In the genomic region with DNA sequence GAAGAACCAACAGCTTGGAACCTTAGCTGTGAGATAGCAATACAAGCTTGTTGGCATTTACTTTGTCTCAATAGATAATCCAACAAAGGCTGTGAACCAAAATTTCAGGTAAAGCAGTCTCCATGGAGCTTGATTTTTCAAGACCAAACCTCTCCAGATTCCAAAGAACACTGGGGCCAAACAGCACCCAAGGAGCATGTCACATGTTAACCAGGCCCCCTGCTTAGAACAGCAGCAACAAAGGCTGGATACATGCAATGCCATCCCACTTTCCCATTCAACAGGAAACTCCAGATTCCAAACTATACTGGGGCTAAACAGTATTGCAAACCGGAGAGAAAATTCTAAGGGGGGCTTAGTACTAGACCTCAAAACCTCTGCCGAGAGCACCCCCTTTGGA, we compare ENCODE assay signal across 28 cellular contexts.
"Had no signal": no experiment of that assay in that cellular context is flagged by ENCODE, and none has a peak within 500 bp of the region (broad histone marks: within the 10 kb centered on the region; RNA-seq: fewer than 3 reads in every experiment).

No MANE protein-coding gene starts in this region.

- H3K27me3 ChIP-seq: adrenal gland, body of pancreas, dorsolateral prefrontal cortex had no signal

- ATAC-seq: activated CD4-positive, CD25-positive, alpha-beta regulatory T cell treated with anti-CD3 and anti-CD28 coated beads, Interleukin-2, amount 50 U/mL, for 24 hours; activated CD8-positive, alpha-beta T cell treated with anti-CD3 and anti-CD28 coated beads for 36 hours; activated naive CD8-positive, alpha-beta T cell treated with anti-CD3 and anti-CD28 coated beads, Interleukin-2, amount 50 U/mL, for 24 hours; activated T-cell treated with anti-CD3 and anti-CD28 coated beads, Interleukin-2, amount 50 U/mL, for 4 hours; body of pancreas; esophagus mucosa had no signal

- H3K36me3 ChIP-seq: adrenal gland, WERI-Rb-1 had no signal

- H3K27ac ChIP-seq: adrenal gland, body of pancreas, coronary artery, dorsolateral prefrontal cortex, WERI-Rb-1 had no signal

- H3K4me3 ChIP-seq: adrenal gland, body of pancreas, coronary artery, dorsolateral prefrontal cortex had no signal

- H3K27me3 Mint-ChIP-seq: activated B cell treated with CpG ODN at 0.5 μM for 24 hours; activated CD8-positive, alpha-beta T cell treated with anti-CD3 and anti-CD28 coated beads for 36 hours; activated naive CD8-positive, alpha-beta T cell treated with anti-CD3 and anti-CD28 coated beads for 36 hours; activated naive CD8-positive, alpha-beta T cell treated with anti-CD3 and anti-CD28 coated beads, Interleukin-2, amount 50 U/mL, for 24 hours; dendritic cell treated with granulocyte-macrophage colony-stimulating factor and Interleukin-4, amounts not matched to agents 40 ng/mL and 50 ng/mL, for 4 days had no signal

- H3K9me3 Mint-ChIP-seq: activated B cell treated with CpG ODN at 0.5 μM for 24 hours had no signal

- H3K9me3 ChIP-seq: adrenal gland, body of pancreas had no signal

- H3K4me3 Mint-ChIP-seq: activated B cell treated with CpG ODN at 0.5 μM for 24 hours; activated CD8-positive, alpha-beta T cell treated with anti-CD3 and anti-CD28 coated beads for 36 hours; activated naive CD8-positive, alpha-beta T cell treated with anti-CD3 and anti-CD28 coated beads for 36 hours; activated naive CD8-positive, alpha-beta T cell treated with anti-CD3 and anti-CD28 coated beads, Interleukin-2, amount 50 U/mL, for 24 hours; activated T-cell treated with anti-CD3 and anti-CD28 coated beads, Interleukin-2, amount 50 U/mL, for 4 hours; dendritic cell treated with granulocyte-macrophage colony-stimulating factor and Interleukin-4, amounts not matched to agents 40 ng/mL and 50 ng/mL, for 4 days; endodermal cell had no signal

- DNase-seq: activated B cell treated with CpG ODN at 0.5 μM for 24 hours; activated CD4-positive, alpha-beta T cell treated with anti-CD3 and anti-CD28 coated beads for 48 hours; activated CD4-positive, alpha-beta T cell treated with anti-CD3 and anti-CD28 coated beads, Interleukin-2, amount 50 U/mL, for 1 hour; activated CD4-positive, alpha-beta T cell treated with anti-CD3 and anti-CD28 coated beads, Interleukin-2, amount 50 U/mL, for 48 hours; activated CD8-positive, alpha-beta T cell treated with anti-CD3 and anti-CD28 coated beads for 36 hours; activated gamma-delta T cell; activated naive CD4-positive, alpha-beta T cell; activated naive CD4-positive, alpha-beta T cell treated with anti-CD3 and anti-CD28 coated beads, Interleukin-2, amount 50 U/mL, for 16 hours; activated naive CD8-positive, alpha-beta T cell treated with anti-CD3 and anti-CD28 coated beads for 36 hours; activated naive CD8-positive, alpha-beta T cell treated with anti-CD3 and anti-CD28 coated beads, Interleukin-2, amount 50 U/mL, for 24 hours; activated T-cell treated with anti-CD3 and anti-CD28 coated beads, Interleukin-2, amount 50 U/mL, for 4 hours; adrenal gland; amygdala; aorta; body of pancreas; caudate nucleus; cerebellar nuclear complex; dorsolateral prefrontal cortex; effector memory CD4-positive, alpha-beta T cell; endodermal cell; foreskin fibroblast; hippocampal formation; T1000; WERI-Rb-1 had no signal

- H3K27ac Mint-ChIP-seq: activated B cell treated with CpG ODN at 0.5 μM for 24 hours; activated CD8-positive, alpha-beta T cell treated with anti-CD3 and anti-CD28 coated beads for 36 hours; activated naive CD8-positive, alpha-beta T cell treated with anti-CD3 and anti-CD28 coated beads for 36 hours; activated naive CD8-positive, alpha-beta T cell treated with anti-CD3 and anti-CD28 coated beads, Interleukin-2, amount 50 U/mL, for 24 hours; dendritic cell treated with granulocyte-macrophage colony-stimulating factor and Interleukin-4, amounts not matched to agents 40 ng/mL and 50 ng/mL, for 4 days had no signal

- H3K4me1 ChIP-seq: adrenal gland, body of pancreas had no signal
